ENCODE assay signal across 1 cellular context in the genomic region with DNA sequence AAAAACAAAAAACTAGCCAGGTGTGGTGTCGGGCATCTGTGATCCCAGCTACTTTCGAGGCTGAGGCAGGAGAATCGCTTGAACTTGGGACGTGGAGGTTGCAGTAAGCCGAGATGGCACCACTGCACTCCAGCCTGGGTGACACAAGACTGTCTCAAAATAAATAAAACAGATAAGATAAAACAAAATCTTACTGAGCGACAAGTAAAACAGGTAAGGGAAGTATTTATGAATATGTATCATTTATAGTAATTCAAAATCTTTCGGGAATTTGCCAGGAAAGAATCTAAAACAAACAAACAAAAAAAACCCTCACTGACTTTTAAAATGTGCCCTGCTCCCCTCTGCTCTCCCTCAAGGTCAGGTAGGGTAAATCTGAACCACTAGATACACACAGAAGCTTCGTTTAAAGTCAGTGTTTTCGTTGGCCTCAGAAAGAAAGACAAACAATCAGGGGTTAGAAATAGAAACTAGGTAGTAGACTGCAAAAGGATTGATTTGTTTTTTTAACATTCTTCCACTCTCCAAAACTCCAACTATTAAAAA.
TF ChIP-seq lines count a peak whose summit lies in the region.

No MANE protein-coding gene starts in this region.

TF ChIP-seq in HepG2, 621 proteins besides CTCF, POLR2A, EP300 and RAD21 (continued from another document and continues in another):
- TF ChIP-seq ZNF431 (CRISPR knock-in tag; IDR thresholded peaks at IDR 0.05; ENCODE audit: borderline replicate concordance, low read depth) (no peak), SRSF1 (optimal IDR thresholded peaks at IDR 0.05; ENCODE audit: low read depth, low read length) (no peak), ZNF883 (CRISPR knock-in tag; IDR thresholded peaks at IDR 0.05; ENCODE audit: not compliant biosample characterization) (no peak), ZFP36L2 (CRISPR knock-in tag; IDR thresholded peaks at IDR 0.05) (no peak), BRCA1 (CRISPR knock-in tag; IDR thresholded peaks at IDR 0.05) (no peak), PAF1 (CRISPR knock-in tag; IDR thresholded peaks at IDR 0.05) (peak; percentile 85; the same call in 1 of the 2 replicates), SAP130 (CRISPR knock-in tag; IDR thresholded peaks at IDR 0.05; ENCODE audit: low read depth) (peak; percentile 92), CENPT (CRISPR knock-in tag; IDR thresholded peaks at IDR 0.05; ENCODE audit: low read depth) (no peak), FOXC1 (CRISPR knock-in tag; IDR thresholded peaks at IDR 0.05; ENCODE audit: borderline replicate concordance) (no peak), RFXANK (CRISPR knock-in tag; IDR thresholded peaks at IDR 0.05) (no peak), ZFP62 (CRISPR knock-in tag; IDR thresholded peaks at IDR 0.05) (no peak), ZNF75D (CRISPR knock-in tag; IDR thresholded peaks at IDR 0.05; ENCODE audit: borderline replicate concordance) (no peak), CCAR2 (optimal IDR thresholded peaks at IDR 0.05; ENCODE audit: low read depth, low read length) (no peak), ZZZ3 (CRISPR knock-in tag; IDR thresholded peaks at IDR 0.05; ENCODE audit: borderline replicate concordance) (no peak), U2AF1 (optimal IDR thresholded peaks at IDR 0.05; ENCODE audit: low read depth, low read length) (no peak), MXD4 (CRISPR knock-in tag; IDR thresholded peaks at IDR 0.05) (no peak), ATAD3A (CRISPR knock-in tag; IDR thresholded peaks at IDR 0.05) (no peak), ZSCAN31 (CRISPR knock-in tag; IDR thresholded peaks at IDR 0.05; ENCODE audit: low read depth) (0 out of 2 replicates have a peak, but pooled peaks have one; percentile 54), ZNF543 (CRISPR knock-in tag; IDR thresholded peaks at IDR 0.05) (no peak), GATAD2A (CRISPR knock-in tag; IDR thresholded peaks at IDR 0.05) (peak; percentile 86; the same call in 1 of the 2 replicates), ZFX (CRISPR knock-in tag; IDR thresholded peaks at IDR 0.05; ENCODE audit: low read depth) (peak; percentile 32; the same call in 1 of the 2 replicates), GATAD1 (CRISPR knock-in tag; IDR thresholded peaks at IDR 0.05) (no peak; the same call in 1 of the 2 replicates), RBFOX2 (IDR thresholded peaks at IDR 0.05; ENCODE audit: low read depth, low read length) (peak; percentile 61; the same call in 1 of the 2 replicates), GTF3A (CRISPR knock-in tag; conservative IDR thresholded peaks at IDR 0.05) (no peak), ZNF709 (CRISPR knock-in tag; IDR thresholded peaks at IDR 0.05) (no peak), HNRNPL (IDR thresholded peaks at IDR 0.05; ENCODE audit: low read depth, low read length) (no peak), HES4 (CRISPR knock-in tag; IDR thresholded peaks at IDR 0.05; ENCODE audit: borderline replicate concordance) (no peak), SSRP1 (CRISPR knock-in tag; IDR thresholded peaks at IDR 0.05) (peak; percentile 63; the same call in 1 of the 2 replicates)
- TF ChIP-seq, protein P1, sequence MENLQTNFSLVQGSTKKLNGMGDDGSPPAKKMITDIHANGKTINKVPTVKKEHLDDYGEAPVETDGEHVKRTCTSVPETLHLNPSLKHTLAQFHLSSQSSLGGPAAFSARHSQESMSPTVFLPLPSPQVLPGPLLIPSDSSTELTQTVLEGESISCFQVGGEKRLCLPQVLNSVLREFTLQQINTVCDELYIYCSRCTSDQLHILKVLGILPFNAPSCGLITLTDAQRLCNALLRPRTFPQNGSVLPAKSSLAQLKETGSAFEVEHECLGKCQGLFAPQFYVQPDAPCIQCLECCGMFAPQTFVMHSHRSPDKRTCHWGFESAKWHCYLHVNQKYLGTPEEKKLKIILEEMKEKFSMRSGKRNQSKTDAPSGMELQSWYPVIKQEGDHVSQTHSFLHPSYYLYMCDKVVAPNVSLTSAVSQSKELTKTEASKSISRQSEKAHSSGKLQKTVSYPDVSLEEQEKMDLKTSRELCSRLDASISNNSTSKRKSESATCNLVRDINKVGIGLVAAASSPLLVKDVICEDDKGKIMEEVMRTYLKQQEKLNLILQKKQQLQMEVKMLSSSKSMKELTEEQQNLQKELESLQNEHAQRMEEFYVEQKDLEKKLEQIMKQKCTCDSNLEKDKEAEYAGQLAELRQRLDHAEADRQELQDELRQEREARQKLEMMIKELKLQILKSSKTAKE (CRISPR knock-in tag; IDR thresholded peaks at IDR 0.05; ENCODE audit: borderline replicate concordance) = no peak; the same call in 1 of the 2 replicates
- TF ChIP-seq, protein P2, sequence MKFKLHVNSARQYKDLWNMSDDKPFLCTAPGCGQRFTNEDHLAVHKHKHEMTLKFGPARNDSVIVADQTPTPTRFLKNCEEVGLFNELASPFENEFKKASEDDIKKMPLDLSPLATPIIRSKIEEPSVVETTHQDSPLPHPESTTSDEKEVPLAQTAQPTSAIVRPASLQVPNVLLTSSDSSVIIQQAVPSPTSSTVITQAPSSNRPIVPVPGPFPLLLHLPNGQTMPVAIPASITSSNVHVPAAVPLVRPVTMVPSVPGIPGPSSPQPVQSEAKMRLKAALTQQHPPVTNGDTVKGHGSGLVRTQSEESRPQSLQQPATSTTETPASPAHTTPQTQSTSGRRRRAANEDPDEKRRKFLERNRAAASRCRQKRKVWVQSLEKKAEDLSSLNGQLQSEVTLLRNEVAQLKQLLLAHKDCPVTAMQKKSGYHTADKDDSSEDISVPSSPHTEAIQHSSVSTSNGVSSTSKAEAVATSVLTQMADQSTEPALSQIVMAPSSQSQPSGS (CRISPR knock-in tag; IDR thresholded peaks at IDR 0.05) = 0 out of 2 replicates have a peak, but pooled peaks have one; percentile 18
- TF ChIP-seq, protein P3, sequence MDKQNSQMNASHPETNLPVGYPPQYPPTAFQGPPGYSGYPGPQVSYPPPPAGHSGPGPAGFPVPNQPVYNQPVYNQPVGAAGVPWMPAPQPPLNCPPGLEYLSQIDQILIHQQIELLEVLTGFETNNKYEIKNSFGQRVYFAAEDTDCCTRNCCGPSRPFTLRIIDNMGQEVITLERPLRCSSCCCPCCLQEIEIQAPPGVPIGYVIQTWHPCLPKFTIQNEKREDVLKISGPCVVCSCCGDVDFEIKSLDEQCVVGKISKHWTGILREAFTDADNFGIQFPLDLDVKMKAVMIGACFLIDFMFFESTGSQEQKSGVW (CRISPR knock-in tag; IDR thresholded peaks at IDR 0.05; ENCODE audit: borderline replicate concordance) = no peak
- TF ChIP-seq, protein P4, sequence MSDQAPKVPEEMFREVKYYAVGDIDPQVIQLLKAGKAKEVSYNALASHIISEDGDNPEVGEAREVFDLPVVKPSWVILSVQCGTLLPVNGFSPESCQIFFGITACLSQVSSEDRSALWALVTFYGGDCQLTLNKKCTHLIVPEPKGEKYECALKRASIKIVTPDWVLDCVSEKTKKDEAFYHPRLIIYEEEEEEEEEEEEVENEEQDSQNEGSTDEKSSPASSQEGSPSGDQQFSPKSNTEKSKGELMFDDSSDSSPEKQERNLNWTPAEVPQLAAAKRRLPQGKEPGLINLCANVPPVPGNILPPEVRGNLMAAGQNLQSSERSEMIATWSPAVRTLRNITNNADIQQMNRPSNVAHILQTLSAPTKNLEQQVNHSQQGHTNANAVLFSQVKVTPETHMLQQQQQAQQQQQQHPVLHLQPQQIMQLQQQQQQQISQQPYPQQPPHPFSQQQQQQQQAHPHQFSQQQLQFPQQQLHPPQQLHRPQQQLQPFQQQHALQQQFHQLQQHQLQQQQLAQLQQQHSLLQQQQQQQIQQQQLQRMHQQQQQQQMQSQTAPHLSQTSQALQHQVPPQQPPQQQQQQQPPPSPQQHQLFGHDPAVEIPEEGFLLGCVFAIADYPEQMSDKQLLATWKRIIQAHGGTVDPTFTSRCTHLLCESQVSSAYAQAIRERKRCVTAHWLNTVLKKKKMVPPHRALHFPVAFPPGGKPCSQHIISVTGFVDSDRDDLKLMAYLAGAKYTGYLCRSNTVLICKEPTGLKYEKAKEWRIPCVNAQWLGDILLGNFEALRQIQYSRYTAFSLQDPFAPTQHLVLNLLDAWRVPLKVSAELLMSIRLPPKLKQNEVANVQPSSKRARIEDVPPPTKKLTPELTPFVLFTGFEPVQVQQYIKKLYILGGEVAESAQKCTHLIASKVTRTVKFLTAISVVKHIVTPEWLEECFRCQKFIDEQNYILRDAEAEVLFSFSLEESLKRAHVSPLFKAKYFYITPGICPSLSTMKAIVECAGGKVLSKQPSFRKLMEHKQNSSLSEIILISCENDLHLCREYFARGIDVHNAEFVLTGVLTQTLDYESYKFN (CRISPR knock-in tag; conservative IDR thresholded peaks at IDR 0.05) = peak; percentile 89
- TF ChIP-seq, protein P5, sequence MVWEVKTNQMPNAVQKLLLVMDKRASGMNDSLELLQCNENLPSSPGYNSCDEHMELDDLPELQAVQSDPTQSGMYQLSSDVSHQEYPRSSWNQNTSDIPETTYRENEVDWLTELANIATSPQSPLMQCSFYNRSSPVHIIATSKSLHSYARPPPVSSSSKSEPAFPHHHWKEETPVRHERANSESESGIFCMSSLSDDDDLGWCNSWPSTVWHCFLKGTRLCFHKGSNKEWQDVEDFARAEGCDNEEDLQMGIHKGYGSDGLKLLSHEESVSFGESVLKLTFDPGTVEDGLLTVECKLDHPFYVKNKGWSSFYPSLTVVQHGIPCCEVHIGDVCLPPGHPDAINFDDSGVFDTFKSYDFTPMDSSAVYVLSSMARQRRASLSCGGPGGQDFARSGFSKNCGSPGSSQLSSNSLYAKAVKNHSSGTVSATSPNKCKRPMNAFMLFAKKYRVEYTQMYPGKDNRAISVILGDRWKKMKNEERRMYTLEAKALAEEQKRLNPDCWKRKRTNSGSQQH (CRISPR knock-in tag; IDR thresholded peaks at IDR 0.05; ENCODE audit: low read depth) = no peak
- TF ChIP-seq, protein P6, sequence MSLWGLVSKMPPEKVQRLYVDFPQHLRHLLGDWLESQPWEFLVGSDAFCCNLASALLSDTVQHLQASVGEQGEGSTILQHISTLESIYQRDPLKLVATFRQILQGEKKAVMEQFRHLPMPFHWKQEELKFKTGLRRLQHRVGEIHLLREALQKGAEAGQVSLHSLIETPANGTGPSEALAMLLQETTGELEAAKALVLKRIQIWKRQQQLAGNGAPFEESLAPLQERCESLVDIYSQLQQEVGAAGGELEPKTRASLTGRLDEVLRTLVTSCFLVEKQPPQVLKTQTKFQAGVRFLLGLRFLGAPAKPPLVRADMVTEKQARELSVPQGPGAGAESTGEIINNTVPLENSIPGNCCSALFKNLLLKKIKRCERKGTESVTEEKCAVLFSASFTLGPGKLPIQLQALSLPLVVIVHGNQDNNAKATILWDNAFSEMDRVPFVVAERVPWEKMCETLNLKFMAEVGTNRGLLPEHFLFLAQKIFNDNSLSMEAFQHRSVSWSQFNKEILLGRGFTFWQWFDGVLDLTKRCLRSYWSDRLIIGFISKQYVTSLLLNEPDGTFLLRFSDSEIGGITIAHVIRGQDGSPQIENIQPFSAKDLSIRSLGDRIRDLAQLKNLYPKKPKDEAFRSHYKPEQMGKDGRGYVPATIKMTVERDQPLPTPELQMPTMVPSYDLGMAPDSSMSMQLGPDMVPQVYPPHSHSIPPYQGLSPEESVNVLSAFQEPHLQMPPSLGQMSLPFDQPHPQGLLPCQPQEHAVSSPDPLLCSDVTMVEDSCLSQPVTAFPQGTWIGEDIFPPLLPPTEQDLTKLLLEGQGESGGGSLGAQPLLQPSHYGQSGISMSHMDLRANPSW (CRISPR knock-in tag; IDR thresholded peaks at IDR 0.05; ENCODE audit: borderline replicate concordance) = no peak
- TF ChIP-seq, protein P7, sequence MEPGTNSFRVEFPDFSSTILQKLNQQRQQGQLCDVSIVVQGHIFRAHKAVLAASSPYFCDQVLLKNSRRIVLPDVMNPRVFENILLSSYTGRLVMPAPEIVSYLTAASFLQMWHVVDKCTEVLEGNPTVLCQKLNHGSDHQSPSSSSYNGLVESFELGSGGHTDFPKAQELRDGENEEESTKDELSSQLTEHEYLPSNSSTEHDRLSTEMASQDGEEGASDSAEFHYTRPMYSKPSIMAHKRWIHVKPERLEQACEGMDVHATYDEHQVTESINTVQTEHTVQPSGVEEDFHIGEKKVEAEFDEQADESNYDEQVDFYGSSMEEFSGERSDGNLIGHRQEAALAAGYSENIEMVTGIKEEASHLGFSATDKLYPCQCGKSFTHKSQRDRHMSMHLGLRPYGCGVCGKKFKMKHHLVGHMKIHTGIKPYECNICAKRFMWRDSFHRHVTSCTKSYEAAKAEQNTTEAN (CRISPR knock-in tag; conservative IDR thresholded peaks at IDR 0.05) = no peak
- TF ChIP-seq, protein P8, sequence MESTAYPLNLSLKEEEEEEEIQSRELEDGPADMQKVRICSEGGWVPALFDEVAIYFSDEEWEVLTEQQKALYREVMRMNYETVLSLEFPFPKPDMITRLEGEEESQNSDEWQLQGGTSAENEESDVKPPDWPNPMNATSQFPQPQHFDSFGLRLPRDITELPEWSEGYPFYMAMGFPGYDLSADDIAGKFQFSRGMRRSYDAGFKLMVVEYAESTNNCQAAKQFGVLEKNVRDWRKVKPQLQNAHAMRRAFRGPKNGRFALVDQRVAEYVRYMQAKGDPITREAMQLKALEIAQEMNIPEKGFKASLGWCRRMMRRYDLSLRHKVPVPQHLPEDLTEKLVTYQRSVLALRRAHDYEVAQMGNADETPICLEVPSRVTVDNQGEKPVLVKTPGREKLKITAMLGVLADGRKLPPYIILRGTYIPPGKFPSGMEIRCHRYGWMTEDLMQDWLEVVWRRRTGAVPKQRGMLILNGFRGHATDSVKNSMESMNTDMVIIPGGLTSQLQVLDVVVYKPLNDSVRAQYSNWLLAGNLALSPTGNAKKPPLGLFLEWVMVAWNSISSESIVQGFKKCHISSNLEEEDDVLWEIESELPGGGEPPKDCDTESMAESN (CRISPR knock-in tag; conservative IDR thresholded peaks at IDR 0.05) = no peak
- TF ChIP-seq, protein P9, sequence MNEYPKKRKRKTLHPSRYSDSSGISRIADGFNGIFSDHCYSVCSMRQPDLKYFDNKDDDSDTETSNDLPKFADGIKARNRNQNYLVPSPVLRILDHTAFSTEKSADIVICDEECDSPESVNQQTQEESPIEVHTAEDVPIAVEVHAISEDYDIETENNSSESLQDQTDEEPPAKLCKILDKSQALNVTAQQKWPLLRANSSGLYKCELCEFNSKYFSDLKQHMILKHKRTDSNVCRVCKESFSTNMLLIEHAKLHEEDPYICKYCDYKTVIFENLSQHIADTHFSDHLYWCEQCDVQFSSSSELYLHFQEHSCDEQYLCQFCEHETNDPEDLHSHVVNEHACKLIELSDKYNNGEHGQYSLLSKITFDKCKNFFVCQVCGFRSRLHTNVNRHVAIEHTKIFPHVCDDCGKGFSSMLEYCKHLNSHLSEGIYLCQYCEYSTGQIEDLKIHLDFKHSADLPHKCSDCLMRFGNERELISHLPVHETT (CRISPR knock-in tag; conservative IDR thresholded peaks at IDR 0.05) = no peak
- TF ChIP-seq, protein P10, sequence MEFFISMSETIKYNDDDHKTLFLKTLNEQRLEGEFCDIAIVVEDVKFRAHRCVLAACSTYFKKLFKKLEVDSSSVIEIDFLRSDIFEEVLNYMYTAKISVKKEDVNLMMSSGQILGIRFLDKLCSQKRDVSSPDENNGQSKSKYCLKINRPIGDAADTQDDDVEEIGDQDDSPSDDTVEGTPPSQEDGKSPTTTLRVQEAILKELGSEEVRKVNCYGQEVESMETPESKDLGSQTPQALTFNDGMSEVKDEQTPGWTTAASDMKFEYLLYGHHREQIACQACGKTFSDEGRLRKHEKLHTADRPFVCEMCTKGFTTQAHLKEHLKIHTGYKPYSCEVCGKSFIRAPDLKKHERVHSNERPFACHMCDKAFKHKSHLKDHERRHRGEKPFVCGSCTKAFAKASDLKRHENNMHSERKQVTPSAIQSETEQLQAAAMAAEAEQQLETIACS (CRISPR knock-in tag; IDR thresholded peaks at IDR 0.05) = no peak
